14 cellular contexts compared by ENCODE assay signal in genomic region chr5:151040211-151040747, GRCh38. TPM values are rescaled to one million over a fixed set of nuclear protein-coding genes. Genes with fewer than 3 reads are reported as not detected.
A peak's percentile ranks its signal among the peaks of the same experiment; 100 is the strongest.
DNase-seq lines count a peak whose midpoint lies in the region; ATAC-seq, FAIRE-seq and TF ChIP-seq lines count a peak whose summit lies in the region.
"Had no signal": no experiment of that assay in that cellular context is flagged by ENCODE, and none has a peak within 500 bp of the region (broad histone marks: within the 10 kb centered on the region; RNA-seq: fewer than 3 reads in every experiment).

No MANE protein-coding gene starts in this region.

- no peaks in the 10 kb centered on the region for H3K79me2 ChIP-seq in mesendoderm (ENCODE audit: control insufficient read depth, insufficient read depth, low read length)

- in situ Hi-C loops in Panc1 (cut with HindIII; ENCODE audit: low pct_unique_long_range_greater_than_20kb, low sequenced_read_pairs) = no loop called here

- H2BK5ac ChIP-seq in mesendoderm (ENCODE audit: low read length) = no peak overlapping the region

- H2BK120ac ChIP-seq in mesendoderm (ENCODE audit: low read depth, low read length) = no peak overlapping the region

- TF ChIP-seq POLR2A in testis (IDR thresholded peaks at IDR 0.05) (no peak), GM12891 (IDR thresholded peaks at IDR 0.05; ENCODE audit: low read depth, low read length) (no peak)

- H3K56ac ChIP-seq in mesendoderm (ENCODE audit: low read length) = no peak overlapping the region

- H3K4me3 ChIP-seq in Panc1 (ENCODE audit: low read depth in 2 of 2, low read length in 2 of 2) (no peak overlapping the region), fibroblast of pulmonary artery (replicated peaks; ENCODE audit: low read depth, low read length) (no peak overlapping the region), mesendoderm (ENCODE audit: low read length) (no peak overlapping the region), testis (no peak overlapping the region)

- no peaks in the 10 kb centered on the region for H3K79me1 ChIP-seq in mesendoderm (ENCODE audit: low read length)

- H3K23ac ChIP-seq in mesendoderm (ENCODE audit: low read length) = no peak overlapping the region

- no peak overlapping the region for H4K5ac ChIP-seq in mesendoderm (ENCODE audit: low read length)

- no peak overlapping the region for H3K4me2 ChIP-seq in mesendoderm (ENCODE audit: low read length)

- CTCF ChIA-PET in Panc1 (lab: Charles Lee) = interaction anchor here (1.1 kb wide), 1 partner anchor 11 kb away, joined by 3 read pairs; no protein-coding TSS in a partner anchor

- H4K8ac ChIP-seq in mesendoderm (ENCODE audit: low read depth, low read length) = no peak overlapping the region

- H2AK5ac ChIP-seq in mesendoderm (ENCODE audit: low read length) = no peak overlapping the region

- no peak overlapping the region for H3K27ac ChIP-seq in Panc1 (ENCODE audit: low read length)
- H3K27ac ChIP-seq in mesendoderm (ENCODE audit: low read depth, low read length) = no peak overlapping the region
- peak overlapping the region in 1 of 2 donors; percentile 9 for H3K27ac ChIP-seq in testis

- TF ChIP-seq CTCF in Panc1 (IDR thresholded peaks at IDR 0.05) (no peak), fibroblast of pulmonary artery (IDR thresholded peaks at IDR 0.05; ENCODE audit: low read length, missing control alignments) (no peak), testis (IDR thresholded peaks at IDR 0.05) (no peak)

- FAIRE-seq in GM12891 (lab: Jason Lieb, UNC) = no peak

- H3K4ac ChIP-seq in mesendoderm (ENCODE audit: low read depth, low read length) = no peak overlapping the region

- H3K36me3 ChIP-seq in Panc1 (ENCODE audit: control insufficient read depth, insufficient read depth, low read length) = no peaks in the 10 kb centered on the region; the same call in 1 of the 2 replicates
- peaks cover 2% of the 10 kb centered on the region for H3K36me3 ChIP-seq in mesendoderm (ENCODE audit: control insufficient read depth, insufficient read depth, low read length)
- no peaks in the 10 kb centered on the region for H3K36me3 ChIP-seq in testis (ENCODE audit: low read depth, missing control alignments)

- no peaks in the 10 kb centered on the region for H3K4me1 ChIP-seq in Panc1 (ENCODE audit: control insufficient read depth, insufficient read depth, low read length)
- H3K4me1 ChIP-seq in mesendoderm (ENCODE audit: control insufficient read depth, low read depth, low read length) = peaks cover 2% of the 10 kb centered on the region
- peaks cover 29% of the 10 kb centered on the region for H3K4me1 ChIP-seq in testis

- ATAC-seq in Panc1 (peak; percentile 75; the same call in 1 of the 2 replicates), HG02938 (IDR thresholded peaks at IDR 0.05; ENCODE audit: unreplicated experiment) (no peak)
- ATAC-seq: effector memory CD8-positive, alpha-beta T cell had no signal

- no peak overlapping the region for H3K18ac ChIP-seq in mesendoderm (ENCODE audit: low read length)

- BruUV-seq in Panc1 (replicated peaks; lab: Mats Ljungman, UMichigan) = no TSS peak

- WGBS in mesendoderm (ENCODE audit: extremely low coverage, insufficient coverage, low lambda C conversion rate) = no CpG with 5 or more reads among the region's 8 CpGs
- WGBS in testis, 2 donors = 72 to 77% methylated on average over 8 of the region's 8 CpGs

- peak; percentile 72 for DNase-seq in A172 (ENCODE audit: low spot score)
- no peak for DNase-seq in Panc1 (ENCODE audit: low read depth, low spot score)
- DNase-seq in fibroblast of pulmonary artery (ENCODE audit: low read depth) = peak; percentile 8
- peak; percentile 71 for DNase-seq in mesendoderm
- DNase-seq in DMS53 (lab: John Stamatoyannopoulos, UW) = no peak
- no peak for DNase-seq in testis
- DNase-seq in GM12891 (ENCODE audit: insufficient read length, low spot score) = no peak
- DNase-seq: ACHN; activated gamma-delta T cell; effector memory CD8-positive, alpha-beta T cell; GF-D8; NCI-H1436 treated with DMSO at 0.1 percent for 48 hours had no signal

- no peak overlapping the region for H2BK15ac ChIP-seq in mesendoderm (replicated peaks; ENCODE audit: low read depth)

- H3K9ac ChIP-seq in mesendoderm (ENCODE audit: low read length) = no peak overlapping the region

- POLR2A ChIA-PET in Panc1 (lab: Charles Lee) = no interaction called here

- H3K9me3 ChIP-seq in Panc1 (ENCODE audit: control insufficient read depth, insufficient read depth, low read depth, low read length) (no peaks in the 10 kb centered on the region), testis (no peaks in the 10 kb centered on the region)

- intact Hi-C loops in Panc1 (cut with micrococcal nuclease; ENCODE audit: unreplicated experiment) = no loop called here
- intact Hi-C loops in testis (cut with DNase I; ENCODE audit: low total_unique reads) = no loop called here

- no peaks in the 10 kb centered on the region for H3K27me3 ChIP-seq in Panc1 (ENCODE audit: control insufficient read depth, insufficient read depth, low read length)
- no peaks in the 10 kb centered on the region for H3K27me3 ChIP-seq in mesendoderm (ENCODE audit: insufficient read depth, low read length, poor library complexity)
- H3K27me3 ChIP-seq in testis = no peaks in the 10 kb centered on the region

TF ChIP-seq in GM12891, 5 proteins besides CTCF, POLR2A, EP300 and RAD21:
- TF ChIP-seq TAF1 (IDR thresholded peaks at IDR 0.05; ENCODE audit: low read depth, low read length) (no peak), POLR2AphosphoS5 (IDR thresholded peaks at IDR 0.05; ENCODE audit: low read depth, low read length) (no peak), SPI1 (IDR thresholded peaks at IDR 0.05; ENCODE audit: low read depth, low read length) (no peak), POU2F2 (IDR thresholded peaks at IDR 0.05; ENCODE audit: low read depth, low read length) (no peak), PAX5 (IDR thresholded peaks at IDR 0.05; ENCODE audit: insufficient read depth, low read length, severe bottlenecking) (no peak)

RNA-seq across cellular contexts. Expression of gene GPX3, which starts 19.9 kb away (rescaled TPM):
- not detected in 2 replicates for total RNA-seq in A172 (2014; rRNA removed; shearing (Covaris generic))
- total RNA-seq in Panc1 (2021; ENCODE audit: unreplicated experiment) = 8.5 TPM
- polyA plus RNA-seq in Panc1 (2012; ENCODE audit: insufficient read length) = 8.7 TPM
- polyA plus RNA-seq in mesendoderm (2013, experiment 1 of 2) = 47.2 TPM
- polyA plus RNA-seq in mesendoderm (2013, experiment 2 of 2) = 46.5 TPM
- total RNA-seq in testis = 100 to 1,000 TPM; 216 to 224 TPM
- 119 TPM for polyA plus RNA-seq in testis (ENCODE audit: insufficient read depth, low read depth, low replicate concordance)
- polyA plus RNA-seq in GM12891 (2012; ENCODE audit: low read depth, missing spikeins) = 0.54 TPM
- total RNA-seq: OCI-LY7 had no signal

RNA-seq across cellular contexts. Expression of gene TNIP1, which starts 40.6 kb away (rescaled TPM):
- 125 and 132 TPM in 2 replicates for total RNA-seq in A172 (2014; rRNA removed; shearing (Covaris generic))
- 81.9 TPM for total RNA-seq in Panc1 (2021; ENCODE audit: unreplicated experiment)
- polyA plus RNA-seq in Panc1 (2012; ENCODE audit: insufficient read length) = 122 TPM
- polyA plus RNA-seq in mesendoderm (2013, experiment 1 of 2) = 13.7 TPM
- polyA plus RNA-seq in mesendoderm (2013, experiment 2 of 2) = 14.2 TPM
- total RNA-seq in testis = 10 to 100 TPM; 48.4 to 58.3 TPM
- polyA plus RNA-seq in testis (ENCODE audit: insufficient read depth, low read depth, low replicate concordance) = 43.5 TPM
- 253 TPM for polyA plus RNA-seq in GM12891 (2012; ENCODE audit: low read depth, missing spikeins)

Comparison
In these comparisons a context has a peak if more than half of its experiments do, and no peak if none do; other contexts are left out.
1. DNase-seq: peak in A172 (single experiment), fibroblast of pulmonary artery (single experiment) and mesendoderm (single experiment); none in Panc1 (single experiment), DMS53 (single experiment), testis (single experiment) and GM12891 (single experiment).
2. RNA of gene GPX3, which starts 19.9 kb away (total RNA-seq): 216 to 224 TPM in testis; 8.5 TPM in Panc1 (single experiment) and not detected in A172; every median in the first group is over 10 times any median in the second.